Comparison of ENCODE assay signal across 8 cellular contexts in the genomic region with DNA sequence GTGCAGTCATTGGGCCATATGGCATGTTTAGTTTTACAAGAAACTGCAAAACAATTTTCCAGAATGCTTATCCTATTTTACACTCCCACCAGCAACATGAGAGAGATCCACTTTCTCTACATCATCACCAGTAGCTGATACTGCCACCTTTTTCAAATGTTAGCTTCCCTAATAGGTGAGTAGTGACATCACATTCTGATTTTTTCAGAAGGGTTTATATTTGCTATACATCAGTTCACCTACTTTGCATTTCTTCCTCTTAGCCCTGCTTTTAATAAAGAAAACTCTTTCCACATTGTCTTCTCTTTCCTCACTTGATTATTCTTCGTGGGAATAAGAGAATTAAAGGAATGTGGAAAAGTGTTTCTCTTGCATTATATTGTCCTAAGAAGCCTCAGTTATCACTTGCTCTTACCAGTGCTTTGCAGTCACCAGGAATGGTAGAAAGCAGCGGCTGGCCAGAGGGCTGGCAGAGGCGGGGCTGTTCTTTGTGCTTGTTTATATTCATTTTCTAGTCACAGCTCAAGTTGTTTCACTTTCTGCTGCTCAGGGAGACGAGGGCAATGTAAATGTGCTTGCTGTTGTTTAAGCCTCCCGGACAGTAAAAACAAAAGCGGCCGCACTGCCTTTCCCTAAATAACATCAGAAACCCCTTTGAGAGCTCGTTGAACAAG.
DNase-seq lines count a peak whose midpoint lies in the region; ATAC-seq and TF ChIP-seq lines count a peak whose summit lies in the region.

No MANE protein-coding gene starts in this region.

- peak; percentile 30 to 69 for DNase-seq in NOMO-1 (lab: John Stamatoyannopoulos, UW; ENCODE audit: unreplicated experiment in 2 of 2)
- DNase-seq in NOMO-1 treated with dmso at 0.1 percent for 144 hours (lab: John Stamatoyannopoulos, UW; ENCODE audit: unreplicated experiment), result no peak
- peak; percentile 27 for DNase-seq in NCI-H69 (lab: John Stamatoyannopoulos, UW)
- DNase-seq in endodermal cell, result peak; percentile 74
- no peak for DNase-seq in osteocyte (ENCODE audit: extremely low spot score, unreplicated experiment)
- no peak for DNase-seq in NCI-H1417 (lab: John Stamatoyannopoulos, UW)
- DNase-seq in NCI-H524 (lab: John Stamatoyannopoulos, UW), result no peak

- H3K27me3 ChIP-seq in endodermal cell (ENCODE audit: control insufficient read depth, insufficient read depth, low read length, poor library complexity, severe bottlenecking), result no peaks in the 10 kb centered on the region

- TF ChIP-seq CTCF in endodermal cell (conservative IDR thresholded peaks at IDR 0.05) (no peak), osteocyte (IDR thresholded peaks at IDR 0.05) (no peak)

- H3K27ac ChIP-seq in endodermal cell (ENCODE audit: low read depth, low read length), result no peak overlapping the region

- H3K36me3 Mint-ChIP-seq in endodermal cell (ENCODE audit: low read depth), result no peaks in the 10 kb centered on the region
- no peaks in the 10 kb centered on the region for H3K36me3 Mint-ChIP-seq in osteocyte (ENCODE audit: unreplicated experiment)

- peak; percentile 92 for ATAC-seq in HG02571 (IDR thresholded peaks at IDR 0.05; ENCODE audit: unreplicated experiment)

- H3K9ac ChIP-seq in endodermal cell (ENCODE audit: extremely low read depth, low read length, poor library complexity, severe bottlenecking), result no peak overlapping the region

- H3K9me3 ChIP-seq in endodermal cell (ENCODE audit: control insufficient read depth, low read length), result peaks cover 16% of the 10 kb centered on the region

- 54 to 57% methylated on average over 4 to 7 of the region's 8 CpGs for WGBS in endodermal cell (ENCODE audit: insufficient coverage in 1 of 2, insufficient read length in 1 of 2), 2 experiments

- H3K27me3 Mint-ChIP-seq in endodermal cell (ENCODE audit: insufficient read depth), result peaks cover 11% of the 10 kb centered on the region
- H3K27me3 Mint-ChIP-seq in osteocyte (ENCODE audit: unreplicated experiment), result no peaks in the 10 kb centered on the region

- H3K9me3 Mint-ChIP-seq in endodermal cell (peaks cover 14% of the 10 kb centered on the region), osteocyte (ENCODE audit: unreplicated experiment) (no peaks in the 10 kb centered on the region)

- H3K4me3 ChIP-seq in endodermal cell (ENCODE audit: low read length), result no peak overlapping the region

- H3K4me1 Mint-ChIP-seq in endodermal cell (peaks cover 29% of the 10 kb centered on the region), osteocyte (ENCODE audit: unreplicated experiment) (peaks cover 83% of the 10 kb centered on the region)

- peak overlapping the region; percentile 4 for H3K27ac Mint-ChIP-seq in endodermal cell
- peak overlapping the region; percentile 96 for H3K27ac Mint-ChIP-seq in osteocyte (ENCODE audit: unreplicated experiment)

- H3K4me3 Mint-ChIP-seq in endodermal cell (no peak overlapping the region), osteocyte (ENCODE audit: unreplicated experiment) (peak overlapping the region; percentile 46)

- no peaks in the 10 kb centered on the region for H3K36me3 ChIP-seq in endodermal cell (ENCODE audit: control insufficient read depth, insufficient read depth, low read length)

- peaks cover 3% of the 10 kb centered on the region for H3K4me1 ChIP-seq in endodermal cell (ENCODE audit: control insufficient read depth, insufficient read depth, low read length)

Comparison
In these comparisons a context has a peak if more than half of its experiments do, and no peak if none do; other contexts are left out.
1. DNase-seq: peak in NOMO-1 (2 of 2), NCI-H69 (single experiment) and endodermal cell (single experiment); none in NOMO-1 treated with dmso at 0.1 percent for 144 hours (single experiment), osteocyte (single experiment), NCI-H1417 (0 of 3) and NCI-H524 (0 of 2).